In the genomic region with DNA sequence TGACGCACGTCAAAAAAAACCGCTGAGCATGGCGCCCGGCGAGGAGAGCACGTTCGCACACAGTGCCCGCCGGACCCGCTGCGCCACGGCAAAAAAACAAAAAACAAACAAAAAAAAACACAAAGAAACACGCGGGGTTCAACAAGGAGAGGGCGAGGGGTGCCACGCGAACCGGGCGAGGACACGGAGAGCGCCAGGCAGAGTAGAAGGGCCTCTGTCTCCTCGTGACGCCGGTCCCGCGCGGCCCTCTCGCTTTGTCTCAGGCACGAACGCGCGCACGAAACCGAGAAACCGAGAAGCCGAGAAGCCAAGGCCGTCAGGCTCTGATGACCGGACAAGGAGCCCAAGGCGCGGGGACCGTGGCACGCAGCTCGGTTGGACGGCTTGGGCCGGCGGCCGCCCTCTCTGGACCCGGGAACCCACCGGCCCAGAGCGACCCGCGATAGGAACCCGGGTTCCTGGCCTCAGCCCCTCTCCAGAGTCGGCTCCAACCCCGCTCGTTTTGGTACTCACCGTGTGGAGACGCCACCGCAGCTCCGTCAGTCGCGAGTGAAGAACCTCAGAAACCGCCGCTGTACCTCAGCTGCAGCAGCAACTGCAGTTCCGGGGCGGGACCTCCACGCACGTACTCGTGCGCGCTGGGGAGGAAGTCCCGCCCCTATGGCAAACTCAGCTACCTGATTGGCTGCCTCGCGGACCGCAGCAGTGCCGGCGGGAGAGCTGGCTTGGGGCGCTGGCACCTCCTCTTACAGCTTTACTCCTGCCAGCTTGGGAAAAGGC, we compare ENCODE assay signal across 8 cellular contexts. TPM values are rescaled to one million over a fixed set of nuclear protein-coding genes. Genes with fewer than 3 reads are reported as not detected.
DNase-seq lines count a peak whose midpoint lies in the region; ATAC-seq and TF ChIP-seq lines count a peak whose summit lies in the region.

A gene with protein sequence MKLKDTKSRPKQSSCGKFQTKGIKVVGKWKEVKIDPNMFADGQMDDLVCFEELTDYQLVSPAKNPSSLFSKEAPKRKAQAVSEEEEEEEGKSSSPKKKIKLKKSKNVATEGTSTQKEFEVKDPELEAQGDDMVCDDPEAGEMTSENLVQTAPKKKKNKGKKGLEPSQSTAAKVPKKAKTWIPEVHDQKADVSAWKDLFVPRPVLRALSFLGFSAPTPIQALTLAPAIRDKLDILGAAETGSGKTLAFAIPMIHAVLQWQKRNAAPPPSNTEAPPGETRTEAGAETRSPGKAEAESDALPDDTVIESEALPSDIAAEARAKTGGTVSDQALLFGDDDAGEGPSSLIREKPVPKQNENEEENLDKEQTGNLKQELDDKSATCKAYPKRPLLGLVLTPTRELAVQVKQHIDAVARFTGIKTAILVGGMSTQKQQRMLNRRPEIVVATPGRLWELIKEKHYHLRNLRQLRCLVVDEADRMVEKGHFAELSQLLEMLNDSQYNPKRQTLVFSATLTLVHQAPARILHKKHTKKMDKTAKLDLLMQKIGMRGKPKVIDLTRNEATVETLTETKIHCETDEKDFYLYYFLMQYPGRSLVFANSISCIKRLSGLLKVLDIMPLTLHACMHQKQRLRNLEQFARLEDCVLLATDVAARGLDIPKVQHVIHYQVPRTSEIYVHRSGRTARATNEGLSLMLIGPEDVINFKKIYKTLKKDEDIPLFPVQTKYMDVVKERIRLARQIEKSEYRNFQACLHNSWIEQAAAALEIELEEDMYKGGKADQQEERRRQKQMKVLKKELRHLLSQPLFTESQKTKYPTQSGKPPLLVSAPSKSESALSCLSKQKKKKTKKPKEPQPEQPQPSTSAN (minus strand): TSS at position 597 of the 780 bp plus-strand sequence. CDS start 1,460 bp downstream, outside the sequence.
A gene with protein sequence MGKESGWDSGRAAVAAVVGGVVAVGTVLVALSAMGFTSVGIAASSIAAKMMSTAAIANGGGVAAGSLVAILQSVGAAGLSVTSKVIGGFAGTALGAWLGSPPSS (plus strand): TSS at position 705 of the 780 bp plus-strand sequence. CDS start 15,628 bp downstream, outside the sequence.

- POLR2A ChIA-PET in BJ (lab: Charles Lee): interaction anchor here (0.7 to 0.8 kb wide), 2 partner anchors 18 to 56 kb away, joined by 5 read pairs; no protein-coding TSS in a partner anchor
- POLR2A ChIA-PET in activated CD4-positive, alpha-beta T cell treated with anti-CD3 and anti-CD28 coated beads, Interleukin-2, amount 10 ng/mL, durations not matched to agents 7 days and 5 days (lab: Charles Lee): no interaction called here

- no peaks in the 10 kb centered on the region for H3K9me3 Mint-ChIP-seq in activated CD4-positive, alpha-beta T cell treated with anti-CD3 and anti-CD28 coated beads, Interleukin-2, amount 10 ng/mL, durations not matched to agents 7 days and 5 days

- H3K4me3 Mint-ChIP-seq in activated CD4-positive, alpha-beta T cell treated with anti-CD3 and anti-CD28 coated beads, Interleukin-2, amount 10 ng/mL, durations not matched to agents 7 days and 5 days: peak within 1 kb of the TSS; percentile 99

- H3K36me3 Mint-ChIP-seq in activated CD4-positive, alpha-beta T cell treated with anti-CD3 and anti-CD28 coated beads, Interleukin-2, amount 10 ng/mL, durations not matched to agents 7 days and 5 days (ENCODE audit: low read depth): peaks cover 54% of the 10 kb centered on the region

- H3K27me3 Mint-ChIP-seq in activated CD4-positive, alpha-beta T cell treated with anti-CD3 and anti-CD28 coated beads, Interleukin-2, amount 10 ng/mL, durations not matched to agents 7 days and 5 days: no peaks in the 10 kb centered on the region

- H3K4me3 ChIP-seq in BJ (ENCODE audit: low read depth, low read length): peak within 1 kb of the TSS; percentile 74

- peaks cover 53% of the 10 kb centered on the region for H3K4me1 Mint-ChIP-seq in activated CD4-positive, alpha-beta T cell treated with anti-CD3 and anti-CD28 coated beads, Interleukin-2, amount 10 ng/mL, durations not matched to agents 7 days and 5 days

- ATAC-seq in GM19324 (IDR thresholded peaks at IDR 0.05; ENCODE audit: low FRiP score, unreplicated experiment): peak; percentile 96
- ATAC-seq in HG03469 (IDR thresholded peaks at IDR 0.05; ENCODE audit: unreplicated experiment): peak; percentile 96

- H3K36me3 ChIP-seq in BJ (ENCODE audit: control insufficient read depth, insufficient read depth, low read length): peaks cover 2% of the 10 kb centered on the region

- peak within 1 kb of the TSS; percentile 100 for H3K27ac Mint-ChIP-seq in activated CD4-positive, alpha-beta T cell treated with anti-CD3 and anti-CD28 coated beads, Interleukin-2, amount 10 ng/mL, durations not matched to agents 7 days and 5 days

- no peaks in the 10 kb centered on the region for H3K27me3 ChIP-seq in BJ (ENCODE audit: control insufficient read depth, insufficient read depth, low read length)

- CTCF ChIA-PET in BJ (lab: Yijun Ruan, JAX): interaction anchor here (2.0 to 3.6 kb wide), 2 partner anchors 9 to 56 kb away, joined by 9 to 15 read pairs; no protein-coding TSS in a partner anchor
- CTCF ChIA-PET in activated CD4-positive, alpha-beta T cell treated with anti-CD3 and anti-CD28 coated beads, Interleukin-2, amount 10 ng/mL, durations not matched to agents 7 days and 5 days (lab: Charles Lee): interaction anchor here (0.6 to 1.9 kb wide), 8 partner anchors 10 to 110 kb away, joined by 3 to 7 read pairs (median 4); no protein-coding TSS in a partner anchor

- DNase-seq in BJ (ENCODE audit: low read depth): peak; percentile 68
- peak; percentile 87 for DNase-seq in NCI-H526 treated with DMSO at 0.1 percent for 48 hours (lab: John Stamatoyannopoulos, UW)
- peak; percentile 97 for DNase-seq in activated CD4-positive, alpha-beta T cell treated with anti-CD3 and anti-CD28 coated beads, Interleukin-2, amount 10 ng/mL, durations not matched to agents 7 days and 5 days
- peak; percentile 36 for DNase-seq in cortex of kidney (lab: John Stamatoyannopoulos, UW)
- peak; percentile 98 for DNase-seq in left kidney (ENCODE audit: low read depth, low spot score)
- DNase-seq in stimulated activated CD4-positive, alpha-beta T cell treated with anti-CD3 and anti-CD28 coated beads, Interleukin-2, amount 100 ng/mL, for 24 hours: peak; percentile 97 to 98

- TF ChIP-seq CTCF in BJ (IDR thresholded peaks at IDR 0.05; ENCODE audit: insufficient read depth, low read depth, low read length): no peak

RNA-seq across cellular contexts. Expression of the first gene that starts in this region (rescaled TPM):
- 147 and 167 TPM in 2 replicates for polyA plus RNA-seq in BJ (2011; rRNA removed)
- 57.5 and 92.1 TPM in 2 replicates for polyA minus RNA-seq in BJ (2011; rRNA and poly(A)+ RNA removed)
- total RNA-seq in activated CD4-positive, alpha-beta T cell treated with anti-CD3 and anti-CD28 coated beads, Interleukin-2, amount 10 ng/mL, durations not matched to agents 7 days and 5 days: 100 to 1,000 TPM; 187 to 211 TPM

RNA-seq across cellular contexts. Expression of the second gene that starts in this region (rescaled TPM):
- 16.6 and 18.6 TPM in 2 replicates for polyA plus RNA-seq in BJ (2011; rRNA removed)
- 4.1 and 4.6 TPM in 2 replicates for polyA minus RNA-seq in BJ (2011; rRNA and poly(A)+ RNA removed)
- total RNA-seq in activated CD4-positive, alpha-beta T cell treated with anti-CD3 and anti-CD28 coated beads, Interleukin-2, amount 10 ng/mL, durations not matched to agents 7 days and 5 days: 10 to 100 TPM; 31.6 to 42.1 TPM

Comparison
In these comparisons a context has a peak if more than half of its experiments do, and no peak if none do; other contexts are left out.
1. Peak in every context shown above with its lines: DNase-seq, ATAC-seq and H3K4me3 ChIP-seq.
2. DNase-seq: peak in every context shown above with its lines; median percentile 98 in left kidney; 98 in stimulated activated CD4-positive, alpha-beta T cell treated with anti-CD3 and anti-CD28 coated beads, Interleukin-2, amount 100 ng/mL, for 24 hours; 97 in activated CD4-positive, alpha-beta T cell treated with anti-CD3 and anti-CD28 coated beads, Interleukin-2, amount 10 ng/mL, durations not matched to agents 7 days and 5 days; 87 in NCI-H526 treated with DMSO at 0.1 percent for 48 hours; 68 in BJ; 36 in cortex of kidney.